In genomic region chr6:44275749-44276648, GRCh38 we compare ENCODE assay signal across 1 cellular context.
TF ChIP-seq lines count a peak whose summit lies in the region.

No MANE protein-coding gene starts in this region.

TF ChIP-seq in GM12878, 131 proteins besides CTCF, POLR2A, EP300 and RAD21:
- TF ChIP-seq GABPA (IDR thresholded peaks at IDR 0.05; ENCODE audit: low read depth): no peak
- TF ChIP-seq ZNF384 (IDR thresholded peaks at IDR 0.05; ENCODE audit: borderline replicate concordance, low read depth, low read length): no peak
- no peak for TF ChIP-seq CBX3 (IDR thresholded peaks at IDR 0.05; ENCODE audit: borderline replicate concordance, low read depth)
- no peak for TF ChIP-seq ZBED1 (IDR thresholded peaks at IDR 0.05; ENCODE audit: borderline replicate concordance)
- TF ChIP-seq KLF5 (IDR thresholded peaks at IDR 0.05; ENCODE audit: partially characterized antibody): no peak
- no peak for TF ChIP-seq RAD51 (IDR thresholded peaks at IDR 0.05)
- no peak for TF ChIP-seq BMI1 (IDR thresholded peaks at IDR 0.05; ENCODE audit: borderline replicate concordance)
- TF ChIP-seq NKRF (conservative IDR thresholded peaks at IDR 0.05): no peak
- TF ChIP-seq BCLAF1 (IDR thresholded peaks at IDR 0.05): no peak
- TF ChIP-seq E4F1 (IDR thresholded peaks at IDR 0.05; ENCODE audit: borderline replicate concordance, partially characterized antibody): no peak
- TF ChIP-seq ZNF687 (IDR thresholded peaks at IDR 0.05): no peak
- no peak for TF ChIP-seq ZBTB40 (IDR thresholded peaks at IDR 0.05; ENCODE audit: borderline replicate concordance)
- no peak for TF ChIP-seq MAX (IDR thresholded peaks at IDR 0.05; ENCODE audit: low read depth, low read length)
- no peak for TF ChIP-seq TAF1 (IDR thresholded peaks at IDR 0.05; ENCODE audit: borderline replicate concordance, low read depth, low read length)
- no peak for TF ChIP-seq NR2F1 (conservative IDR thresholded peaks at IDR 0.05)
- no peak for TF ChIP-seq MYB (IDR thresholded peaks at IDR 0.05; ENCODE audit: borderline replicate concordance, low read depth, low read length)
- no peak for TF ChIP-seq FOXK2 (IDR thresholded peaks at IDR 0.05)
- no peak for TF ChIP-seq POU2F2 (IDR thresholded peaks at IDR 0.05; ENCODE audit: borderline replicate concordance, low read depth, low read length)
- no peak for TF ChIP-seq CBX5 (IDR thresholded peaks at IDR 0.05; ENCODE audit: low read depth)
